ENCODE assay signal across 8 cellular contexts in genomic region chr19:39970674-39971379, GRCh38. TPM values are rescaled to one million over a fixed set of nuclear protein-coding genes. Genes with fewer than 3 reads are reported as not detected.
A peak's percentile ranks its signal among the peaks of the same experiment; 100 is the strongest.
DNase-seq lines count a peak whose midpoint lies in the region; ATAC-seq, FAIRE-seq and TF ChIP-seq lines count a peak whose summit lies in the region.

TSS of gene PSMC4 (plus strand) at chr19:39971165. CDS start at chr19:39971203, 38 bp downstream.

- no peaks in the 10 kb centered on the region for H3K9me3 Mint-ChIP-seq in activated CD4-positive, alpha-beta T cell treated with anti-CD3 and anti-CD28 coated beads, Interleukin-2, amount 10 ng/mL, durations not matched to agents 24 days and 14 days

- H3K4me1 Mint-ChIP-seq in activated CD4-positive, alpha-beta T cell treated with anti-CD3 and anti-CD28 coated beads, Interleukin-2, amount 10 ng/mL, durations not matched to agents 24 days and 14 days, result peaks cover 57% of the 10 kb centered on the region

- peak; percentile 80 for TF ChIP-seq CTCF in BJ (IDR thresholded peaks at IDR 0.05; ENCODE audit: insufficient read depth, low read depth, low read length)
- TF ChIP-seq CTCF in coronary artery (IDR thresholded peaks at IDR 0.05), result peak; percentile 59

- H3K27ac Mint-ChIP-seq in activated CD4-positive, alpha-beta T cell treated with anti-CD3 and anti-CD28 coated beads, Interleukin-2, amount 10 ng/mL, durations not matched to agents 24 days and 14 days, result peak within 1 kb of the TSS; percentile 98

- CTCF ChIA-PET in BJ (lab: Yijun Ruan, JAX), result interaction anchor here (0.8 to 2.7 kb wide), 7 partner anchors 9 to 178 kb away, joined by 3 to 20 read pairs (median 4); no protein-coding TSS in a partner anchor

- peak within 1 kb of the TSS; percentile 93 for H3K4me3 ChIP-seq in BJ (ENCODE audit: low read depth, low read length)
- peak within 1 kb of the TSS; percentile 96 for H3K4me3 ChIP-seq in coronary artery

- peak within 1 kb of the TSS; percentile 88 to 90 for H3K27ac ChIP-seq in coronary artery

- H3K36me3 ChIP-seq in BJ (ENCODE audit: control insufficient read depth, insufficient read depth, low read length), result peaks cover 16% of the 10 kb centered on the region

- no peaks in the 10 kb centered on the region for H3K27me3 Mint-ChIP-seq in activated CD4-positive, alpha-beta T cell treated with anti-CD3 and anti-CD28 coated beads, Interleukin-2, amount 10 ng/mL, durations not matched to agents 24 days and 14 days

- peak; percentile 96 for ATAC-seq in HG03460 (IDR thresholded peaks at IDR 0.05; ENCODE audit: unreplicated experiment)
- peak; percentile 94 for ATAC-seq in left colon

- H3K4me3 Mint-ChIP-seq in activated CD4-positive, alpha-beta T cell treated with anti-CD3 and anti-CD28 coated beads, Interleukin-2, amount 10 ng/mL, durations not matched to agents 24 days and 14 days, result peak within 1 kb of the TSS; percentile 95

- intact Hi-C loops in activated CD4-positive, alpha-beta T cell treated with anti-CD3 and anti-CD28 coated beads, Interleukin-2, amount 10 ng/mL, durations not matched to agents 24 days and 14 days (cut with micrococcal nuclease), result loop anchor here (1.0 to 5.0 kb wide), 11 partner anchors 11 to 1120 kb away; partner anchors contain the start of genes FBL, SERTAD3, ZNF546 and ZNF780A
- intact Hi-C loops in left colon (cut with DNase I, micrococcal nuclease), result no loop called here

- DNase-seq in BJ (ENCODE audit: low read depth) (peak; percentile 96), GM19239 (ENCODE audit: insufficient read length, low spot score) (peak; percentile 94), NCI-H526 (lab: John Stamatoyannopoulos, UW) (peak; percentile 98 to 99), coronary artery (ENCODE audit: low spot score) (peak; percentile 98), left colon (peak; percentile 98 to 99)
- DNase-seq in activated CD4-positive, alpha-beta T cell treated with anti-CD3 and anti-CD28 coated beads, Interleukin-2, amount 10 ng/mL, durations not matched to agents 24 days and 14 days, result peak; percentile 100
- peak; percentile 98 for DNase-seq in stimulated activated CD4-positive, alpha-beta T cell treated with anti-CD3 and anti-CD28 coated beads, Interleukin-2, amount 100 ng/mL, for 24 hours

- POLR2A ChIA-PET in BJ (lab: Charles Lee), result interaction anchor here (0.5 to 1.0 kb wide), 3 partner anchors 15 to 130 kb away, joined by 4 to 5 read pairs (median 4); no protein-coding TSS in a partner anchor

- no peaks in the 10 kb centered on the region for H3K27me3 ChIP-seq in BJ (ENCODE audit: control insufficient read depth, insufficient read depth, low read length)

- FAIRE-seq in GM19239 (lab: Jason Lieb, UNC), result peak; percentile 100

- peaks cover 57% of the 10 kb centered on the region for H3K36me3 Mint-ChIP-seq in activated CD4-positive, alpha-beta T cell treated with anti-CD3 and anti-CD28 coated beads, Interleukin-2, amount 10 ng/mL, durations not matched to agents 24 days and 14 days (ENCODE audit: low read depth)

RNA-seq across cellular contexts. Expression of gene PSMC4, which starts in this region (rescaled TPM):
- 71.5 and 105 TPM in 2 replicates for polyA plus RNA-seq in BJ (2011; rRNA removed)
- polyA minus RNA-seq in BJ (2011; rRNA and poly(A)+ RNA removed), result 55.9 and 58.3 TPM in 2 replicates
- 192 and 193 TPM in 2 replicates for total RNA-seq in activated CD4-positive, alpha-beta T cell treated with anti-CD3 and anti-CD28 coated beads, Interleukin-2, amount 10 ng/mL, durations not matched to agents 24 days and 14 days
- total RNA-seq in left colon, result 10 to 100 TPM; 71.7 to 83.1 TPM

Comparison
In these comparisons a context has a peak if more than half of its experiments do, and no peak if none do; other contexts are left out.
1. Peak in every context shown above with its lines: DNase-seq, ATAC-seq, H3K4me3 ChIP-seq and H3K27ac ChIP-seq.